ENCODE assay signal across 8 cellular contexts in genomic region chr4:47031713-47032404, GRCh38. TPM values are rescaled to one million over a fixed set of nuclear protein-coding genes. Genes with fewer than 3 reads are reported as not detected.
A peak's percentile ranks its signal among the peaks of the same experiment; 100 is the strongest.
DNase-seq lines count a peak whose midpoint lies in the region; ATAC-seq and TF ChIP-seq lines count a peak whose summit lies in the region.

No MANE protein-coding gene starts in this region.

- no peaks in the 10 kb centered on the region for H3K36me3 ChIP-seq in Karpas-422 (ENCODE audit: insufficient read depth, low read length)

- DNase-seq in NCI-H524 treated with DMSO at 0.1 percent for 48 hours (lab: John Stamatoyannopoulos, UW) (peak; percentile 19), dermis blood vessel endothelial cell (peak; percentile 4), mesothelial cell of epicardium (ENCODE audit: low spot score in 2 of 2, unreplicated experiment in 2 of 2) (no peak), dedifferentiated amniotic fluid mesenchymal stem cell (ENCODE audit: extremely low spot score) (no peak), Karpas-422 (no peak)

- H2AFZ ChIP-seq in Karpas-422 (ENCODE audit: low read length), result no peak overlapping the region

- H3K27me3 Mint-ChIP-seq in mesothelial cell of epicardium (ENCODE audit: low read depth), result peaks cover 68% of the 10 kb centered on the region

- no peaks in the 10 kb centered on the region for H3K9me2 ChIP-seq in Karpas-422 (replicated peaks; ENCODE audit: insufficient read depth, low read length)

- no peak for TF ChIP-seq CTCF in mesothelial cell of epicardium (IDR thresholded peaks at IDR 0.05; ENCODE audit: unreplicated experiment)

- no peak overlapping the region for H3K27ac Mint-ChIP-seq in mesothelial cell of epicardium

- H3K27me3 ChIP-seq in Karpas-422 (ENCODE audit: low read length), result no peaks in the 10 kb centered on the region

- H3K79me2 ChIP-seq in Karpas-422 (ENCODE audit: low read length), result no peaks in the 10 kb centered on the region

- no peaks in the 10 kb centered on the region for H3K4me1 ChIP-seq in Karpas-422 (ENCODE audit: low read length)

- no peaks in the 10 kb centered on the region for H3K9me3 Mint-ChIP-seq in mesothelial cell of epicardium

- H3K4me1 Mint-ChIP-seq in mesothelial cell of epicardium, result peaks cover 14% of the 10 kb centered on the region

- H3K4me2 ChIP-seq in Karpas-422 (ENCODE audit: low read depth, low read length, poor library complexity, severe bottlenecking), result no peak overlapping the region

- no peaks in the 10 kb centered on the region for H3K9me3 ChIP-seq in Karpas-422 (ENCODE audit: low read length)

- ATAC-seq in GM19025 (IDR thresholded peaks at IDR 0.05; ENCODE audit: low read depth, unreplicated experiment) (peak; percentile 26), HG03135 (IDR thresholded peaks at IDR 0.05; ENCODE audit: unreplicated experiment) (no peak), HG03565 (IDR thresholded peaks at IDR 0.05; ENCODE audit: unreplicated experiment) (no peak)

- no peak overlapping the region for H3K4me3 ChIP-seq in Karpas-422 (ENCODE audit: low read length)

- no peaks in the 10 kb centered on the region for H4K20me1 ChIP-seq in Karpas-422 (ENCODE audit: insufficient read depth, low read depth, low read length)

- H3K27ac ChIP-seq in Karpas-422 (ENCODE audit: low read length), result no peak overlapping the region

- no peak overlapping the region for H3K9ac ChIP-seq in Karpas-422 (ENCODE audit: low read length)

- H3K4me3 Mint-ChIP-seq in mesothelial cell of epicardium, result peak overlapping the region; percentile 63

- no peaks in the 10 kb centered on the region for H3K36me3 Mint-ChIP-seq in mesothelial cell of epicardium

RNA-seq across cellular contexts. Expression of gene GABRB1, which starts 0.5 kb away (rescaled TPM):
- total RNA-seq in dermis blood vessel endothelial cell, result not detected in 2 replicates
- not detected in 3 replicates for total RNA-seq in mesothelial cell of epicardium
- total RNA-seq in Karpas-422 (2014; rRNA removed; shearing (Covaris generic); ENCODE audit: low replicate concordance), result not detected in 2 replicates

RNA-seq across cellular contexts. Expression of gene GABRA4, which starts 38.5 kb away (rescaled TPM):
- total RNA-seq in dermis blood vessel endothelial cell, result not detected in 2 replicates
- not detected in 3 replicates for total RNA-seq in mesothelial cell of epicardium
- not detected in 2 replicates for total RNA-seq in Karpas-422 (2014; rRNA removed; shearing (Covaris generic); ENCODE audit: low replicate concordance)

Comparison
In these comparisons a context has a peak if more than half of its experiments do, and no peak if none do; other contexts are left out.
1. DNase-seq: peak in NCI-H524 treated with DMSO at 0.1 percent for 48 hours (single experiment) and dermis blood vessel endothelial cell (single experiment); none in mesothelial cell of epicardium (0 of 2), dedifferentiated amniotic fluid mesenchymal stem cell (single experiment) and Karpas-422 (single experiment).